ENCODE assay signal across 1 cellular context in the genomic region with DNA sequence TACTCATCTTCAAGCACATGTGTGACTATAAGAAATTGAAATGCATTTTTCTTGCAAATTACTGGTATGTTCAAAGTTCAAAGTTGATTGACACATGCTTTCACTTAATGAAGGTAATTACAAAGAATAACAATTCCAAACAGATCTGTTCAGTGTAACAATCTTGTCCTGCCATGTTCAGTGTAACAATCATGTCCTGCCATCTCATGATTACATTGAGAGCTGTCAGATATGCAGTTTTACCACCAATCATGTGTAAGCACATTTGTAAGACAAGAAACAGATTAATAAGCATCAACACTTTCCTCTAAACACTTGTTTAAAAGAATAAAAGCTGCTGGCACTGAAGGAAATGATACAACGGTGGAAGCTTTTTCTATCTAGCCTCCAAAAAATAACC.
TF ChIP-seq lines count a peak whose summit lies in the region.

No MANE protein-coding gene starts in this region.

TF ChIP-seq in SK-N-SH treated with all-trans-retinoic acid at 6 μM for 48 hours, 23 proteins besides CTCF, POLR2A, EP300 and RAD21 (continued from another document):
- no peak for TF ChIP-seq TOX (CRISPR knock-in tag; IDR thresholded peaks at IDR 0.05; ENCODE audit: borderline replicate concordance)
- no peak for TF ChIP-seq ZFP30 (CRISPR knock-in tag; IDR thresholded peaks at IDR 0.05)
- TF ChIP-seq, protein P1, sequence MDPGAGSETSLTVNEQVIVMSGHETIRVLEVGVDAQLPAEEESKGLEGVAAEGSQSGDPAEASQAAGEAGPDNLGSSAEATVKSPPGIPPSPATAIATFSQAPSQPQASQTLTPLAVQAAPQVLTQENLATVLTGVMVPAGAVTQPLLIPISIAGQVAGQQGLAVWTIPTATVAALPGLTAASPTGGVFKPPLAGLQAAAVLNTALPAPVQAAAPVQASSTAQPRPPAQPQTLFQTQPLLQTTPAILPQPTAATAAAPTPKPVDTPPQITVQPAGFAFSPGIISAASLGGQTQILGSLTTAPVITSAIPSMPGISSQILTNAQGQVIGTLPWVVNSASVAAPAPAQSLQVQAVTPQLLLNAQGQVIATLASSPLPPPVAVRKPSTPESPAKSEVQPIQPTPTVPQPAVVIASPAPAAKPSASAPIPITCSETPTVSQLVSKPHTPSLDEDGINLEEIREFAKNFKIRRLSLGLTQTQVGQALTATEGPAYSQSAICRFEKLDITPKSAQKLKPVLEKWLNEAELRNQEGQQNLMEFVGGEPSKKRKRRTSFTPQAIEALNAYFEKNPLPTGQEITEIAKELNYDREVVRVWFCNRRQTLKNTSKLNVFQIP (CRISPR knock-in tag; IDR thresholded peaks at IDR 0.05; ENCODE audit: borderline replicate concordance, low read depth) = no peak
- no peak for TF ChIP-seq ARNTL (CRISPR knock-in tag; IDR thresholded peaks at IDR 0.05; ENCODE audit: borderline replicate concordance, low read depth)
- TF ChIP-seq, protein P2, sequence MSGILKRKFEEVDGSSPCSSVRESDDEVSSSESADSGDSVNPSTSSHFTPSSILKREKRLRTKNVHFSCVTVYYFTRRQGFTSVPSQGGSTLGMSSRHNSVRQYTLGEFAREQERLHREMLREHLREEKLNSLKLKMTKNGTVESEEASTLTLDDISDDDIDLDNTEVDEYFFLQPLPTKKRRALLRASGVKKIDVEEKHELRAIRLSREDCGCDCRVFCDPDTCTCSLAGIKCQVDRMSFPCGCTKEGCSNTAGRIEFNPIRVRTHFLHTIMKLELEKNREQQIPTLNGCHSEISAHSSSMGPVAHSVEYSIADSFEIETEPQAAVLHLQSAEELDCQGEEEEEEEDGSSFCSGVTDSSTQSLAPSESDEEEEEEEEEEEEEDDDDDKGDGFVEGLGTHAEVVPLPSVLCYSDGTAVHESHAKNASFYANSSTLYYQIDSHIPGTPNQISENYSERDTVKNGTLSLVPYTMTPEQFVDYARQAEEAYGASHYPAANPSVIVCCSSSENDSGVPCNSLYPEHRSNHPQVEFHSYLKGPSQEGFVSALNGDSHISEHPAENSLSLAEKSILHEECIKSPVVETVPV (CRISPR knock-in tag; IDR thresholded peaks at IDR 0.05) = no peak
